1 cellular context compared by ENCODE assay signal in genomic region chr10:109892885-109893284, GRCh38.
TF ChIP-seq lines count a peak whose summit lies in the region.

No MANE protein-coding gene starts in this region.

TF ChIP-seq in GM23338, 12 proteins besides CTCF, POLR2A, EP300 and RAD21 (continued from another document):
- no peak for TF ChIP-seq POLR2AphosphoS5 (IDR thresholded peaks at IDR 0.05; ENCODE audit: low read depth)
- no peak for TF ChIP-seq EZH2 (IDR thresholded peaks at IDR 0.05; ENCODE audit: low read depth, unreplicated experiment)
- TF ChIP-seq STAT1 (IDR thresholded peaks at IDR 0.05; ENCODE audit: unreplicated experiment) = no peak
- no peak for TF ChIP-seq JUNB (IDR thresholded peaks at IDR 0.05; ENCODE audit: unreplicated experiment)
- TF ChIP-seq ETS1 (IDR thresholded peaks at IDR 0.05) = no peak
- no peak for TF ChIP-seq REST (IDR thresholded peaks at IDR 0.05; ENCODE audit: unreplicated experiment)
- no peak for TF ChIP-seq NANOG (IDR thresholded peaks at IDR 0.05; ENCODE audit: borderline replicate concordance)
- no peak for TF ChIP-seq ZNF114 (CRISPR knock-in tag; IDR thresholded peaks at IDR 0.05)
- TF ChIP-seq ZNF331 (CRISPR knock-in tag; IDR thresholded peaks at IDR 0.05; ENCODE audit: low read depth) = no peak
